In genomic region chrX:129540068-129540653, GRCh38 we compare ENCODE assay signal across 8 cellular contexts. TPM values are rescaled to one million over a fixed set of nuclear protein-coding genes. Genes with fewer than 3 reads are reported as not detected.
DNase-seq lines count a peak whose midpoint lies in the region; ATAC-seq lines count a peak whose summit lies in the region.

Gene OCRL (plus strand): TSS chrX:129540259. CDS start chrX:129540440, 181 bp downstream.

- H3K27ac Mint-ChIP-seq in IgD-negative memory B cell: no peak within 1 kb of the TSS

- peak; percentile 96 for ATAC-seq in GM21576 (IDR thresholded peaks at IDR 0.05; ENCODE audit: unreplicated experiment)

- H3K4me3 Mint-ChIP-seq in IgD-negative memory B cell: peak within 1 kb of the TSS; percentile 34 to 89 (median 83)

- no peaks in the 10 kb centered on the region for H3K9me3 Mint-ChIP-seq in IgD-negative memory B cell

- H3K4me1 Mint-ChIP-seq in IgD-negative memory B cell: peaks cover 0 to 2% (median 2%) of the 10 kb centered on the region in 3 donors

- no peaks in the 10 kb centered on the region for H3K36me3 Mint-ChIP-seq in IgD-negative memory B cell

- DNase-seq in ELF-1 (ENCODE audit: low read depth, low spot score): peak; percentile 93
- DNase-seq in RKO (ENCODE audit: low spot score): peak; percentile 67
- DNase-seq in activated naive CD4-positive, alpha-beta T cell treated with anti-CD3 and anti-CD28 coated beads, Interleukin-2, amount 50 U/mL, for 16 hours: peak; percentile 54
- DNase-seq in glomerular endothelial cell (ENCODE audit: extremely low read depth, low read depth, low spot score): no peak
- DNase-seq in occipital lobe (lab: John Stamatoyannopoulos, UW): peak; percentile 64
- peak; percentile 66 for DNase-seq in ureter (ENCODE audit: low spot score)

- H3K27me3 Mint-ChIP-seq in IgD-negative memory B cell: no peaks in the 10 kb centered on the region

RNA-seq across cellular contexts. Expression of gene OCRL, which starts in this region (rescaled TPM):
- polyA plus RNA-seq in IgD-negative memory B cell: 0.85 TPM
- total RNA-seq in glomerular endothelial cell: 14.7 and 20.3 TPM in 2 replicates
- total RNA-seq in occipital lobe: 33.4 TPM
- total RNA-seq in ureter: 43.6 TPM
